ENCODE assay signal across 8 cellular contexts in the genomic region with DNA sequence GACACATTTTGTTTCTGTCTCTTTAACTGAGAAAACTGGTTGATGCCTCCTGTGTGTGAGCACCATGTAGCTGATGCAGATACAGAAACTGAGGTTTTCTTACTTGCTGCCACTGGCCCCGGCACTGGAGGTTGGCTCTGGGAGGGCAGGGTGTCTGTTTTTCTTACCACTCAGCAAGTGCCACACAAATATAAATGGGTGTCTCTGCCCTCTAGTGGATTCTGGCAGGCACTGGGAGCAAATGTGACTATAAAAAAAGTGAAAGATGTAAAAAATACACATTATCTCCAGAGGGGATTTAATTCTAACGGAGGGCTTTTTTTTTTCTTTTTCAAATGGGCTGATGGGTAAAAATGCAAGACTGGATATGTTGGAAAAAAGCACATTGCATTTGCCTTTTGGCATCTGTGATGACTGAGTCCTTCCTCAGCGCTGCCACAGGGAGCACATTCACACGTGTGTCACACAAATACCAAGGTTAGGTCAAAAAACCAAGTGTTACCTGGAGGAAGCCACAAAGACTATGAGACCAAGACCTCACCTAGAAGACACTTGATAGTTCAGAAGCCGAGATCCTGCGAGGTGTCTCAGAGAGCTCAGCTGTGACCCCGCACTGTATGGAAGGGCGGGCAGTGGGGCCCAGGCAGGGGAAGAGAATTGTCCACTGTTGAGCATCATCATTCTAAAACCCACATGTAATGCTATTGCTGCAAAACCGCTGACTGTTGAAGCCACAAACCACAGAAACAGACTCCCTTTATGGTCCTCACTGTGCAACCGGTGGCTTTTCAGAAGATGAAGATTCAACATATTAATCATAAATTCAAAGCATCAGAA. TPM values are rescaled to one million over a fixed set of nuclear protein-coding genes. Genes with fewer than 3 reads are reported as not detected.
DNase-seq lines count a peak whose midpoint lies in the region; FAIRE-seq and TF ChIP-seq lines count a peak whose summit lies in the region.

No MANE protein-coding gene starts in this region.

- H3K27ac ChIP-seq in SU-DHL-6 (ENCODE audit: low read depth, low read length): no peak overlapping the region
- no peak overlapping the region for H3K27ac ChIP-seq in kidney (ENCODE audit: low read depth in 2 of 2, low read length in 2 of 2)

- no peaks in the 10 kb centered on the region for H3F3A ChIP-seq in SU-DHL-6 (ENCODE audit: insufficient read depth)

- TF ChIP-seq CTCF in SU-DHL-6 (IDR thresholded peaks at IDR 0.05; ENCODE audit: insufficient read depth, low read length, poor library complexity, severe bottlenecking) (peak; percentile 62), astrocyte of the spinal cord (IDR thresholded peaks at IDR 0.05; ENCODE audit: low read depth, low read length) (peak; percentile 73), kidney (IDR thresholded peaks at IDR 0.05; ENCODE audit: borderline replicate concordance, extremely low read depth, insufficient read depth) (peak; percentile 46)

- H4K20me1 ChIP-seq in SU-DHL-6 (ENCODE audit: low read depth, low read length): no peaks in the 10 kb centered on the region

- CTCF ChIA-PET in HEK293T (lab: Yijun Ruan, JAX): interaction anchor here (0.7 kb wide), 1 partner anchor 51 kb away, joined by 5 read pairs; no protein-coding TSS in a partner anchor

- no peaks in the 10 kb centered on the region for H3K4me1 ChIP-seq in kidney (ENCODE audit: control insufficient read depth in 1 of 2, insufficient read depth in 1 of 2, low read depth in 1 of 2, low read length in 2 of 2)

- DNase-seq in NCI-H82 (lab: John Stamatoyannopoulos, UW) (peak; percentile 74), NCI-H82 treated with DMSO at 0.1 percent for 48 hours (lab: John Stamatoyannopoulos, UW; ENCODE audit: unreplicated experiment) (no peak), HEK293T (ENCODE audit: extremely low spot score) (peak; percentile 23), MG63 (peak; percentile 54), astrocyte of the spinal cord (ENCODE audit: low read depth, low spot score) (peak; percentile 47), kidney (no peak)
- DNase-seq in stimulated activated CD8-positive, alpha-beta memory T cell treated with anti-CD3 and anti-CD28 coated beads, Interleukin-7, amount 100 ng/mL, for 4 hours (ENCODE audit: low read depth in 2 of 2): peak; percentile 16 to 21

- intact Hi-C loops in kidney (cut with DNase I): no loop called here

- no peak overlapping the region for H3K4me2 ChIP-seq in SU-DHL-6 (ENCODE audit: low read depth, low read length, poor library complexity, severe bottlenecking)

- H3K9me2 ChIP-seq in SU-DHL-6 (replicated peaks; ENCODE audit: insufficient read depth, low read length): no peaks in the 10 kb centered on the region

- POLR2A ChIA-PET in HEK293T (lab: Yijun Ruan, JAX): no interaction called here

- H3K27me3 ChIP-seq in MG63 (no peaks in the 10 kb centered on the region), SU-DHL-6 (ENCODE audit: low read length) (no peaks in the 10 kb centered on the region)

- in situ Hi-C loops in astrocyte of the spinal cord (cut with HindIII; ENCODE audit: low sequenced_read_pairs): no loop called here

- no peaks in the 10 kb centered on the region for H3K79me2 ChIP-seq in SU-DHL-6 (ENCODE audit: insufficient read depth, low read length)

- H3K9ac ChIP-seq in SU-DHL-6 (ENCODE audit: low read length) (no peak overlapping the region), kidney (ENCODE audit: low read length in 2 of 2) (no peak overlapping the region)

- no peaks in the 10 kb centered on the region for H3K9me3 ChIP-seq in MG63
- no peaks in the 10 kb centered on the region for H3K9me3 ChIP-seq in SU-DHL-6 (ENCODE audit: insufficient read depth, low read length)
- no peaks in the 10 kb centered on the region for H3K9me3 ChIP-seq in kidney (ENCODE audit: control insufficient read depth in 1 of 2, low read length in 2 of 2)

- H3K36me3 ChIP-seq in MG63: peaks cover 4% of the 10 kb centered on the region
- H3K36me3 ChIP-seq in SU-DHL-6 (ENCODE audit: low read length): no peaks in the 10 kb centered on the region
- H3K36me3 ChIP-seq in kidney (ENCODE audit: control insufficient read depth in 1 of 2, insufficient read depth in 2 of 2, low read length in 2 of 2): no peaks in the 10 kb centered on the region

- FAIRE-seq in kidney (lab: Jason Lieb, UNC): no peak

- H3K4me3 ChIP-seq in MG63: no peak overlapping the region
- H3K4me3 ChIP-seq in SU-DHL-6 (ENCODE audit: insufficient read depth, low read length, poor library complexity, severe bottlenecking): no peak overlapping the region
- H3K4me3 ChIP-seq in astrocyte of the spinal cord (ENCODE audit: low read depth, low read length): no peak overlapping the region
- no peak overlapping the region for H3K4me3 ChIP-seq in kidney (ENCODE audit: low read length in 2 of 2)

- H2AFZ ChIP-seq in SU-DHL-6 (ENCODE audit: low read depth, low read length, severe bottlenecking): no peak overlapping the region

TF ChIP-seq in HEK293T, 16 proteins besides CTCF, POLR2A, EP300 and RAD21:
- TF ChIP-seq CTBP1 (IDR thresholded peaks at IDR 0.05; ENCODE audit: borderline replicate concordance): no peak
- no peak for TF ChIP-seq ARNT (IDR thresholded peaks at IDR 0.05)
- no peak for TF ChIP-seq LEF1 (IDR thresholded peaks at IDR 0.05; ENCODE audit: borderline replicate concordance)
- no peak for TF ChIP-seq ELF4 (IDR thresholded peaks at IDR 0.05)
- TF ChIP-seq BHLHE40 (IDR thresholded peaks at IDR 0.05; ENCODE audit: borderline replicate concordance): no peak
- no peak for TF ChIP-seq L3MBTL2 (conservative IDR thresholded peaks at IDR 0.05)
- TF ChIP-seq SUZ12 (IDR thresholded peaks at IDR 0.05): no peak
- TF ChIP-seq, protein P1, sequence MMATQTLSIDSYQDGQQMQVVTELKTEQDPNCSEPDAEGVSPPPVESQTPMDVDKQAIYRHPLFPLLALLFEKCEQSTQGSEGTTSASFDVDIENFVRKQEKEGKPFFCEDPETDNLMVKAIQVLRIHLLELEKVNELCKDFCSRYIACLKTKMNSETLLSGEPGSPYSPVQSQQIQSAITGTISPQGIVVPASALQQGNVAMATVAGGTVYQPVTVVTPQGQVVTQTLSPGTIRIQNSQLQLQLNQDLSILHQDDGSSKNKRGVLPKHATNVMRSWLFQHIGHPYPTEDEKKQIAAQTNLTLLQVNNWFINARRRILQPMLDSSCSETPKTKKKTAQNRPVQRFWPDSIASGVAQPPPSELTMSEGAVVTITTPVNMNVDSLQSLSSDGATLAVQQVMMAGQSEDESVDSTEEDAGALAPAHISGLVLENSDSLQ (IDR thresholded peaks at IDR 0.05): no peak
- TF ChIP-seq ZNF384 (IDR thresholded peaks at IDR 0.05): no peak
- TF ChIP-seq FOXM1 (IDR thresholded peaks at IDR 0.05; ENCODE audit: borderline replicate concordance): no peak
- no peak for TF ChIP-seq SP1 (IDR thresholded peaks at IDR 0.05)
- TF ChIP-seq NFRKB (IDR thresholded peaks at IDR 0.05): no peak
- no peak for TF ChIP-seq TARDBP (IDR thresholded peaks at IDR 0.05)
- no peak for TF ChIP-seq HDGF (IDR thresholded peaks at IDR 0.05; ENCODE audit: borderline replicate concordance)
- no peak for TF ChIP-seq FOXK2 (IDR thresholded peaks at IDR 0.05)
- no peak for TF ChIP-seq FOXA1 (IDR thresholded peaks at IDR 0.05)
TF ChIP-seq in HEK293T: peak in this region for 0.

RNA-seq across cellular contexts. Expression of a gene that starts 18.9 kb away (rescaled TPM):
- 7.0 and 9.6 TPM in 2 replicates for total RNA-seq in MG63 (2014; rRNA removed; shearing (Covaris generic); ENCODE audit: low replicate concordance)
- total RNA-seq in kidney: 6.9 TPM
- 3.4 TPM for polyA plus RNA-seq in kidney (ENCODE audit: insufficient read depth, low read depth, low replicate concordance)

Comparison
In these comparisons a context has a peak if more than half of its experiments do, and no peak if none do; other contexts are left out.
1. DNase-seq: peak in NCI-H82 (single experiment), HEK293T (single experiment), MG63 (single experiment), astrocyte of the spinal cord (single experiment) and stimulated activated CD8-positive, alpha-beta memory T cell treated with anti-CD3 and anti-CD28 coated beads, Interleukin-7, amount 100 ng/mL, for 4 hours (2 of 2); none in NCI-H82 treated with DMSO at 0.1 percent for 48 hours (single experiment) and kidney (single experiment).
2. Peak in every context shown above with its lines, with median percentiles within 50 percentile points of each other: CTCF ChIP-seq.